ENCODE assay signal across 8 cellular contexts in the genomic region with DNA sequence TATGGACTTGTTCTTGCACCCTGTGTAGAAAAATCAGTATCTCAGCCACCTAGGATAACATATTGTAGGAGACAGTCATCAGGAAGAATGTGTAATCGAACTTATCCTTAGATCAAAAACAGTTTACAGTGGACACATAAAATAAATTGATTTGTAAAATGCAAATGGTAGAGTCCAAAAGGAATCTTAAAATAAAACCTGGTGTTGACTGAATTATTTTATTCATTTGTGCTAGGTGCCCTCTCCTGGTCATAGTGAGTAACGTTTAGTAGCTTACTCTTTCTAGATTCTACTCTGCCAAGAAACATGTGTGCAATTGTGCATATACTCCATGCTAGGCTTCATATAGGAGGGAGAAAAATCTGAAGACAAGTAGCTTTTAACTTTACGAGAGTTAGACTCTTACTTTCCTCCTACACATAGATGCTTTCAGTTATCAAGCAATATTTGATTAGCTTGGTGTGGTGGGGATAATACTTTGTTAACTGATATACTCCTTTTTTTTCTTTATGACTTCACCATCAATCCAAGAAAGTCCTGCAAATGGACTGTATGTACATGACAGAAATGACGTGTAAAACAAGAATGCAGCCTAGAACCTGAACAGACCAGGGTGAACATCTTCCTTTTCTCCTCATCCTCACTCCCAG. TPM values are rescaled to one million over a fixed set of nuclear protein-coding genes. Genes with fewer than 3 reads are reported as not detected.
A peak's percentile ranks its signal among the peaks of the same experiment; 100 is the strongest.
DNase-seq lines count a peak whose midpoint lies in the region; ATAC-seq and TF ChIP-seq lines count a peak whose summit lies in the region.

No MANE protein-coding gene starts in this region.

- peak; percentile 67 for TF ChIP-seq CTCF in smooth muscle cell (IDR thresholded peaks at IDR 0.05; ENCODE audit: borderline replicate concordance, insufficient read depth, poor library complexity, severe bottlenecking)

- H3F3A ChIP-seq in smooth muscle cell (ENCODE audit: low read depth): no peaks in the 10 kb centered on the region

- H3K36me3 ChIP-seq in smooth muscle cell (ENCODE audit: low read depth): no peaks in the 10 kb centered on the region

- 33% methylated on average over 4 of the region's 4 CpGs for WGBS in smooth muscle cell (ENCODE audit: low lambda C conversion rate)

- ATAC-seq in GM18508 (IDR thresholded peaks at IDR 0.05; ENCODE audit: insufficient read depth, unreplicated experiment) (peak; percentile 64), HG03342 (IDR thresholded peaks at IDR 0.05; ENCODE audit: unreplicated experiment) (peak; percentile 81)

- no peak overlapping the region for H2AFZ ChIP-seq in smooth muscle cell (ENCODE audit: low read depth)

- H3K27ac ChIP-seq in smooth muscle cell (ENCODE audit: low read depth): no peak overlapping the region

- no peaks in the 10 kb centered on the region for H3K9me3 ChIP-seq in smooth muscle cell (replicated peaks; ENCODE audit: low read depth)

- H3K9ac ChIP-seq in smooth muscle cell (ENCODE audit: low read depth): no peak overlapping the region

- H3K4me3 ChIP-seq in smooth muscle cell: no peak overlapping the region

- no peaks in the 10 kb centered on the region for H3K79me2 ChIP-seq in smooth muscle cell (ENCODE audit: low read depth)

- peaks cover under 1% of the 10 kb centered on the region for H3K27me3 ChIP-seq in smooth muscle cell (ENCODE audit: low read depth)

- peak; percentile 38 for DNase-seq in AG20443 (ENCODE audit: low spot score)
- peak; percentile 92 for DNase-seq in RKO (ENCODE audit: low spot score)
- DNase-seq in fibroblast of gingiva (ENCODE audit: low read depth): peak; percentile 62
- no peak for DNase-seq in smooth muscle cell (lab: John Stamatoyannopoulos, UW; ENCODE audit: unreplicated experiment)
- no peak for DNase-seq in stimulated activated CD4-positive, alpha-beta T cell treated with anti-CD3 and anti-CD28 coated beads, Interleukin-4, amount 100 ng/mL, for 4 hours
- no peak for DNase-seq in activated CD8-positive, alpha-beta memory T cell treated with anti-CD3 and anti-CD28 coated beads, Interleukin-2, amount 50 U/mL, for 4 hours

- no peak overlapping the region for H3K4me2 ChIP-seq in smooth muscle cell

- no peaks in the 10 kb centered on the region for H3K4me1 ChIP-seq in smooth muscle cell (ENCODE audit: low read depth)

- no peaks in the 10 kb centered on the region for H4K20me1 ChIP-seq in smooth muscle cell (ENCODE audit: low read depth)

RNA-seq across cellular contexts. Expression of gene LOX, which starts 23.7 kb away (rescaled TPM):
- total RNA-seq in smooth muscle cell: 632 and 642 TPM in 2 replicates
- polyA plus RNA-seq in smooth muscle cell: 756 and 808 TPM in 2 replicates

RNA-seq across cellular contexts. Expression of gene ZNF474, which starts 27.6 kb away (rescaled TPM):
- total RNA-seq in smooth muscle cell: 1.1 and 3.3 TPM in 2 replicates
- 0.82 and 2.2 TPM in 2 replicates for polyA plus RNA-seq in smooth muscle cell

Comparison
In these comparisons a context has a peak if more than half of its experiments do, and no peak if none do; other contexts are left out.
1. DNase-seq: peak in AG20443 (single experiment), RKO (single experiment) and fibroblast of gingiva (single experiment); none in smooth muscle cell (single experiment), stimulated activated CD4-positive, alpha-beta T cell treated with anti-CD3 and anti-CD28 coated beads, Interleukin-4, amount 100 ng/mL, for 4 hours (0 of 2) and activated CD8-positive, alpha-beta memory T cell treated with anti-CD3 and anti-CD28 coated beads, Interleukin-2, amount 50 U/mL, for 4 hours (single experiment).